In the genomic region with DNA sequence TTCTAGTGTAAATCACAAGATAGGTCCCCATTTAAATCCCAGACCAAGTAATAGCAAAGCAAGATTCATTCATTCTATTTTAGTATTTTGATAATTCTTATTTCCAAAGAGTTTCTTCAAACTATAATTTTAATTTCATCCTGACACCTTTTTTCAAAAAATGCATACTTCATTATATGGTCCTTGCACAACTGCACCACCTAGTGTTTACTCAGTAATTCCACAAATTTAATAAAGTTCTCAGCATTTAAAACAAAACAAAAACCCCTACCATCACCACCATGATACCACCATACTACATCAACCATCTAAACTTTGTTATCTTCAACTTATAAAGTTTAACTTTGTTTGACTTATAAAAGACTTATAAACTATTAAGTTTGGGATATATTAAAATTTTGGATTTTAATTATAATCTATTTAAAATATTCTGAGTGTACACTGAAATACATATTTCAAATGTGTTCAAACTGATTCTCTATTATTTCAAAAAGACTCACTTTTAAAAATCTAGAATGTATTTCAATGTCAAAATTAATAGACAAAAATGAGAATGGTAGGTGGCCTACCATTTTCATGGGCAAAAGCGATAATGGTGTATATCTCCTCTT, we compare ENCODE assay signal across 8 cellular contexts. TPM values are rescaled to one million over a fixed set of nuclear protein-coding genes. Genes with fewer than 3 reads are reported as not detected.
DNase-seq lines count a peak whose midpoint lies in the region; ATAC-seq, FAIRE-seq and TF ChIP-seq lines count a peak whose summit lies in the region.

No MANE protein-coding gene starts in this region.

- TF ChIP-seq CTCF in NB4 (IDR thresholded peaks at IDR 0.05; ENCODE audit: low read depth, low read length), result peak; percentile 42
- no peak for TF ChIP-seq CTCF in pancreas (IDR thresholded peaks at IDR 0.05)
- peak in 3 of 6 experiments; percentile 5 to 33 (median 23) for TF ChIP-seq CTCF in Peyer's patch (IDR thresholded peaks at IDR 0.05)

- no peak for TF ChIP-seq POLR2A in NB4 (IDR thresholded peaks at IDR 0.05; ENCODE audit: extremely low read depth, insufficient read length)
- TF ChIP-seq POLR2A in Peyer's patch (IDR thresholded peaks at IDR 0.05), result no peak

- H3K27me3 ChIP-seq in pancreas (no peaks in the 10 kb centered on the region), Peyer's patch (no peaks in the 10 kb centered on the region)

- H3K36me3 ChIP-seq in pancreas (no peaks in the 10 kb centered on the region), Peyer's patch (no peaks in the 10 kb centered on the region)

- H3K4me1 ChIP-seq in pancreas (no peaks in the 10 kb centered on the region), Peyer's patch (no peaks in the 10 kb centered on the region)

- peak; percentile 88 for FAIRE-seq in pancreas (lab: Jason Lieb, UNC)

- H3K4me3 ChIP-seq in NB4 (ENCODE audit: low read depth, low read length), result no peak overlapping the region
- H3K4me3 ChIP-seq in pancreas, result no peak overlapping the region
- H3K4me3 ChIP-seq in Peyer's patch, result no peak overlapping the region

- intact Hi-C loops in pancreas (cut with DNase I), result no loop called here

- DNase-seq in NCI-H2029 treated with DMSO at 0.1 percent for 48 hours (lab: John Stamatoyannopoulos, UW), result peak; percentile 8
- no peak for DNase-seq in NCI-H2029 (lab: John Stamatoyannopoulos, UW)
- peak; percentile 45 for DNase-seq in NB4 (ENCODE audit: low read depth)
- peak; percentile 15 for DNase-seq in cerebellar cortex (ENCODE audit: low spot score)
- DNase-seq in pancreas, result no peak
- DNase-seq in activated CD4-positive, alpha-beta T cell treated with anti-CD3 and anti-CD28 coated beads for 48 hours, result no peak
- no peak for DNase-seq in Peyer's patch

- ATAC-seq in pancreas, result no peak
- no peak for ATAC-seq in GM19395 (IDR thresholded peaks at IDR 0.05; ENCODE audit: unreplicated experiment)

- WGBS in pancreas, 2 donors, result 94 to 100% methylated on average over 1 of the region's 1 CpG

- H3K27ac ChIP-seq in pancreas (no peak overlapping the region), Peyer's patch (no peak overlapping the region)

- no peaks in the 10 kb centered on the region for H3K9me3 ChIP-seq in pancreas
- no peaks in the 10 kb centered on the region for H3K9me3 ChIP-seq in Peyer's patch

RNA-seq across cellular contexts. Expression of gene WDPCP, which starts 44.2 kb away (rescaled TPM):
- total RNA-seq in pancreas, result 1 to 10 TPM; 3.1 to 6.1 (median 4.7) TPM
- polyA plus RNA-seq in pancreas, result 1 to 10 TPM; 1.9 to 2.3 TPM
- total RNA-seq in Peyer's patch, result 10 to 100 TPM in 1 of 4 donors, 1 to 10 TPM in 3; 6.5 to 41.3 (median 7.4) TPM

RNA-seq across cellular contexts. Expression of gene MDH1, which starts 44.6 kb away (rescaled TPM):
- total RNA-seq in pancreas (10 to 100 TPM; 35.4 to 63.6 (median 50.1) TPM), Peyer's patch (100 to 1,000 TPM in 3 of 4 donors, 10 to 100 TPM in 1; 59.4 to 178 (median 127) TPM)
- 100 to 1,000 TPM in 1 of 2 donors, 10 to 100 TPM in 1; 85.2 to 104 TPM for polyA plus RNA-seq in pancreas

Comparison
In these comparisons a context has a peak if more than half of its experiments do, and no peak if none do; other contexts are left out.
1. DNase-seq: peak in NCI-H2029 treated with DMSO at 0.1 percent for 48 hours (single experiment), NB4 (single experiment) and cerebellar cortex (single experiment); none in NCI-H2029 (single experiment), pancreas (0 of 6), activated CD4-positive, alpha-beta T cell treated with anti-CD3 and anti-CD28 coated beads for 48 hours (single experiment) and Peyer's patch (0 of 3).